ENCODE assay signal across 23 cellular contexts in genomic region chr15:100265641-100266035, GRCh38.
DNase-seq lines count a peak whose midpoint lies in the region; ATAC-seq, FAIRE-seq and TF ChIP-seq lines count a peak whose summit lies in the region.
"Had no signal": no experiment of that assay in that cellular context is flagged by ENCODE, and none has a peak within 500 bp of the region (broad histone marks: within the 10 kb centered on the region; RNA-seq: fewer than 3 reads in every experiment).

No MANE protein-coding gene starts in this region.

- peaks cover 0 to 2% (median 0%) of the 10 kb centered on the region in 3 experiments; a peak in 3 of 7 replicates for H3K36me3 Mint-ChIP-seq in H9 (ENCODE audit: insufficient read depth in 1 of 3, low read depth in 3 of 3)

- H3K4me3 ChIP-seq in bronchial epithelial cell (ENCODE audit: low read depth, low read length) (no peak overlapping the region), upper lobe of right lung (no peak overlapping the region)
- H3K4me3 ChIP-seq: BLaER1, SJSA1 had no signal

- H2AK5ac ChIP-seq in H9 (ENCODE audit: insufficient read length, low read length), result no peak overlapping the region

- no peaks in the 10 kb centered on the region for H3K4me1 ChIP-seq in H9 (ENCODE audit: insufficient read depth, low read length)
- no peaks in the 10 kb centered on the region for H3K4me1 ChIP-seq in upper lobe of right lung
- H3K4me1 ChIP-seq: BLaER1, SJSA1 had no signal

- H3K79me1 ChIP-seq in H9 (ENCODE audit: insufficient read depth, low read depth, low read length, poor library complexity, severe bottlenecking), result no peaks in the 10 kb centered on the region

- H3K9me3 ChIP-seq in H9 (ENCODE audit: control insufficient read depth, low read depth, low read length) (no peaks in the 10 kb centered on the region), upper lobe of right lung (no peaks in the 10 kb centered on the region)
- H3K9me3 ChIP-seq: BLaER1, SJSA1 had no signal

- H2AFZ ChIP-seq in H9 (ENCODE audit: low read length), result no peak overlapping the region

- peaks cover 0 to 7% of the 10 kb centered on the region in 2 experiments; a peak in 2 of 5 replicates for H3K9me3 Mint-ChIP-seq in H9
- H3K9me3 Mint-ChIP-seq: CD4-positive, alpha-beta T cell had no signal

- H3K79me2 ChIP-seq in H9 (ENCODE audit: insufficient read depth, low read length), result no peaks in the 10 kb centered on the region

- H2BK5ac ChIP-seq in H9 (ENCODE audit: insufficient read length, low read length), result no peak overlapping the region

- no CpG with 5 or more reads among the region's 2 CpGs for WGBS in H9 (ENCODE audit: extremely low coverage, insufficient read length, low lambda C conversion rate)

- no peaks in the 10 kb centered on the region for H4K20me1 ChIP-seq in H9 (ENCODE audit: control insufficient read depth, insufficient read depth, insufficient read length)
- H4K20me1 ChIP-seq: BLaER1 had no signal

- peaks cover 2% of the 10 kb centered on the region in 2 experiments; a peak in 2 of 4 replicates for H3K4me1 Mint-ChIP-seq in H9

- no peak overlapping the region for H3K4me3 Mint-ChIP-seq in H9
- H3K4me3 Mint-ChIP-seq: CD4-positive, alpha-beta T cell had no signal

- no peak overlapping the region for H3K56ac ChIP-seq in H9 (ENCODE audit: insufficient read length, low read depth, low read length)

- no peak overlapping the region for H2BK20ac ChIP-seq in H9 (ENCODE audit: low read depth, low read length, poor library complexity, severe bottlenecking)

- H3K27me3 Mint-ChIP-seq in H9 (ENCODE audit: low read depth), result peaks cover 5% of the 10 kb centered on the region
- H3K27me3 Mint-ChIP-seq: CD4-positive, alpha-beta T cell had no signal

- H3K14ac ChIP-seq in H9 (ENCODE audit: insufficient read depth, low read length), result no peak overlapping the region

- H2BK15ac ChIP-seq in H9 (ENCODE audit: low read depth, low read length), result no peak overlapping the region

- peak overlapping the region in 1 of 3 experiments; percentile 68; a peak in 1 of 7 replicates for H3K27ac Mint-ChIP-seq in H9
- H3K27ac Mint-ChIP-seq: CD4-positive, alpha-beta T cell had no signal

- H3K27ac ChIP-seq in H9 (ENCODE audit: insufficient read length, low read depth, low read length) (no peak overlapping the region), upper lobe of right lung (no peak overlapping the region)
- H3K27ac ChIP-seq: BLaER1, KMS-11, SJSA1 had no signal

- no peak overlapping the region for H4K8ac ChIP-seq in H9 (replicated peaks; ENCODE audit: insufficient read length, low read depth, low read length)

- H3K36me3 ChIP-seq in bronchial epithelial cell (ENCODE audit: control insufficient read depth, insufficient read depth, low read length) (no peaks in the 10 kb centered on the region), upper lobe of right lung (no peaks in the 10 kb centered on the region)
- H3K36me3 ChIP-seq: BLaER1, SJSA1 had no signal

- peak; percentile 36 for ATAC-seq in upper lobe of right lung
- ATAC-seq: Panc1 had no signal

- no peak for TF ChIP-seq CTCF in H9 (conservative IDR thresholded peaks at IDR 0.05)
- no peak for TF ChIP-seq CTCF in bronchial epithelial cell (IDR thresholded peaks at IDR 0.05; ENCODE audit: insufficient read depth, low read length, severe bottlenecking)
- TF ChIP-seq CTCF in upper lobe of right lung (IDR thresholded peaks at IDR 0.05), result no peak

- FAIRE-seq in bronchial epithelial cell (lab: Jason Lieb, UNC), result peak; percentile 18
- FAIRE-seq: H54, HTR-8/SVneo had no signal

- no peak overlapping the region for H3K4me2 ChIP-seq in H9 (ENCODE audit: insufficient read depth, insufficient read length, low read length)
- H3K4me2 ChIP-seq: BLaER1, KMS-11 had no signal

- H3K23me2 ChIP-seq in H9 (ENCODE audit: insufficient read length, low read depth, low read length, poor library complexity, severe bottlenecking), result no peaks in the 10 kb centered on the region

- intact Hi-C loops in upper lobe of right lung (cut with DNase I), result no loop called here

- H3K18ac ChIP-seq in H9 (ENCODE audit: insufficient read length, low read depth, low read length), result peak overlapping the region; percentile 23

- no peak overlapping the region for H4K5ac ChIP-seq in H9 (ENCODE audit: insufficient read length, low read depth, low read length)

- H3K27me3 ChIP-seq in H9 (ENCODE audit: insufficient read depth, low read length) (no peaks in the 10 kb centered on the region), bronchial epithelial cell (ENCODE audit: control insufficient read depth, insufficient read depth, low read length) (no peaks in the 10 kb centered on the region), upper lobe of right lung (no peaks in the 10 kb centered on the region)
- H3K27me3 ChIP-seq: BLaER1, SJSA1 had no signal

- H2BK12ac ChIP-seq in H9 (ENCODE audit: insufficient read length, low read depth, low read length), result no peak overlapping the region

- DNase-seq in H9 (no peak), bronchial epithelial cell (ENCODE audit: low read depth) (no peak), mucosa of gallbladder (ENCODE audit: low spot score) (peak; percentile 7), upper lobe of right lung (no peak), NCI-H510A treated with DMSO at 0.1 percent for 48 hours (lab: John Stamatoyannopoulos, UW) (no peak), NAMALWA (ENCODE audit: low spot score) (no peak)
- no peak for DNase-seq in activated CD4-positive, alpha-beta T cell treated with anti-CD3 and anti-CD28 coated beads, Interleukin-2, amount 50 U/mL, for 4 hours
- DNase-seq: CD4-positive, alpha-beta T cell; COR-L47; DMS79; IMR-90; NCI-H1105; NCI-H146; NCI-H2227 treated with DMSO at 0.1 percent for 48 hours; NCI-H524; NCI-H774; NK-92 treated with Interleukin-12 subunit alpha and Interleukin-12 subunit beta, amount 100 ng/mL, for 24 hours had no signal

- H3K9ac ChIP-seq in H9 (ENCODE audit: extremely low read depth, insufficient read length, low read length), result no peak overlapping the region
- H3K9ac ChIP-seq: BLaER1, KMS-11 had no signal

- no peak overlapping the region for H3K23ac ChIP-seq in H9 (ENCODE audit: insufficient read length, low read depth, low read length)

- H3K4ac ChIP-seq in H9 (ENCODE audit: low read depth, low read length), result no peak overlapping the region

- H4K91ac ChIP-seq in H9 (ENCODE audit: insufficient read length, low read depth, low read length), result no peak overlapping the region

- no peak overlapping the region for H2BK120ac ChIP-seq in H9 (ENCODE audit: low read depth, low read length, poor library complexity, severe bottlenecking)

- no peak overlapping the region for H3T11ph ChIP-seq in H9 (ENCODE audit: low read length)
